In genomic region chr6:104955927-104956662, GRCh38 we compare ENCODE assay signal across 15 cellular contexts. TPM values are rescaled to one million over a fixed set of nuclear protein-coding genes. Genes with fewer than 3 reads are reported as not detected.
DNase-seq lines count a peak whose midpoint lies in the region; ATAC-seq, FAIRE-seq and TF ChIP-seq lines count a peak whose summit lies in the region.
"Had no signal": no experiment of that assay in that cellular context is flagged by ENCODE, and none has a peak within 500 bp of the region (broad histone marks: within the 10 kb centered on the region; RNA-seq: fewer than 3 reads in every experiment).

No MANE protein-coding gene starts in this region.

- DNase-seq in HT1080 (ENCODE audit: low read depth) (peak; percentile 59), NCI-H748 treated with DMSO at 0.1 percent for 48 hours (lab: John Stamatoyannopoulos, UW) (peak; percentile 70), H1 (ENCODE audit: low read depth in 1 of 2, low spot score in 2 of 2) (peak; percentile 72 to 79), GM20000 (ENCODE audit: low spot score) (no peak), gastrocnemius medialis (no peak)
- DNase-seq: CD8-positive, alpha-beta T cell; dermis blood vessel endothelial cell; NCI-H524; T-helper 17 cell had no signal

- peak; percentile 83 for FAIRE-seq in H1 (lab: Jason Lieb, UNC)

- H3K4me1 ChIP-seq in H1 (replicated peaks in 1 of 4; ENCODE audit: control insufficient read depth in 3 of 4, insufficient read depth in 4 of 4, low read length in 3 of 4) (peaks cover 2 to 7% (median 5%) of the 10 kb centered on the region in 4 experiments; a peak in 4 of 7 replicates), neuron (ENCODE audit: insufficient read depth, low read length) (peaks cover 49% of the 10 kb centered on the region), gastrocnemius medialis (no peaks in the 10 kb centered on the region)

- H3K9me3 ChIP-seq in H1 (ENCODE audit: insufficient read depth in 2 of 2, low read depth in 1 of 2, low read length in 1 of 2): no peaks in the 10 kb centered on the region
- no peaks in the 10 kb centered on the region for H3K9me3 ChIP-seq in neuron (ENCODE audit: low read length)
- H3K9me3 ChIP-seq in gastrocnemius medialis: no peaks in the 10 kb centered on the region

- in situ Hi-C loops in gastrocnemius medialis (cut with MboI; ENCODE audit: low sequenced_read_pairs in 4 of 4): no loop called here

- H3K4ac ChIP-seq in H1 (replicated peaks; ENCODE audit: insufficient read length, low read depth, low read length): no peak overlapping the region

- H3K79me1 ChIP-seq in H1 (ENCODE audit: low read depth, low read length): no peaks in the 10 kb centered on the region

- peak overlapping the region; percentile 98 for H4K91ac ChIP-seq in H1 (replicated peaks; ENCODE audit: insufficient read length, low read length)

- H2BK5ac ChIP-seq in H1 (ENCODE audit: low read depth, low read length): peak overlapping the region; percentile 99

- ATAC-seq in HG02798 (IDR thresholded peaks at IDR 0.05; ENCODE audit: poor library complexity, unreplicated experiment) (no peak), gastrocnemius medialis (no peak), GM18868 (IDR thresholded peaks at IDR 0.05; ENCODE audit: unreplicated experiment) (no peak)
- ATAC-seq: CD8-positive, alpha-beta T cell; HCT116; T-helper 17 cell had no signal

- peaks cover 3 to 35% of the 10 kb centered on the region in 2 experiments; a peak in 3 of 4 replicates for H3K79me2 ChIP-seq in H1 (ENCODE audit: control insufficient read depth in 1 of 2, insufficient read depth in 2 of 2, low read length in 2 of 2)

- POLR2A ChIA-PET in H1 (lab: Charles Lee; ENCODE audit: partially characterized antibody): interaction anchor here (0.7 to 10.2 kb wide), 25 partner anchors 11 to 144 kb away, joined by 3 to 251 read pairs (median 10); no protein-coding TSS in a partner anchor

- WGBS in H1 (ENCODE audit: extremely low coverage in 1 of 2, insufficient coverage in 1 of 2, insufficient read length in 1 of 2, insufficient replicate concordance in 2 of 2, low coverage in 1 of 2, low lambda C conversion rate in 2 of 2, missing lambda C conversion rate in 1 of 2), 2 experiments: 3% methylated on average over 14 of the region's 14 CpGs; no CpG with 5 or more reads in 1 of the 2 experiments

- peak overlapping the region; percentile 78 to 89 for H3K4me2 ChIP-seq in H1 (ENCODE audit: insufficient read depth in 1 of 2, low read depth in 2 of 2, low read length in 2 of 2)

- no peaks in the 10 kb centered on the region for H3K27me3 ChIP-seq in H1 (replicated peaks in 1 of 4; ENCODE audit: control insufficient read depth in 3 of 4, extremely low read depth in 1 of 4, insufficient read depth in 3 of 4, low read length in 3 of 4)
- no peaks in the 10 kb centered on the region for H3K27me3 ChIP-seq in neuron (ENCODE audit: insufficient read depth, low read length)
- H3K27me3 ChIP-seq in gastrocnemius medialis: peaks cover 77 to 91% (median 85%) of the 10 kb centered on the region in 3 donors

- no peak overlapping the region for H3K23ac ChIP-seq in H1 (ENCODE audit: insufficient read length)

- no peak overlapping the region for H4K8ac ChIP-seq in H1 (ENCODE audit: extremely low read depth, insufficient read depth, low read length)

- CTCF ChIA-PET in H1 (lab: Charles Lee; ENCODE audit: partially characterized antibody): interaction anchor here (0.8 to 1.7 kb wide), 9 partner anchors 8 to 121 kb away, joined by 3 to 8 read pairs (median 4); partner anchors contain the start of gene HACE1

- peak overlapping the region; percentile 59 to 97 (median 87) for H3K9ac ChIP-seq in H1 (replicated peaks in 1 of 4; ENCODE audit: extremely low read depth in 1 of 4, low read depth in 3 of 4, low read length in 3 of 4)

- H3K23me2 ChIP-seq in H1 (ENCODE audit: low read depth, low read length): peaks cover 9% of the 10 kb centered on the region

- H4K20me1 ChIP-seq in H1 (replicated peaks in 1 of 2; ENCODE audit: control insufficient read depth in 1 of 2, insufficient read depth in 2 of 2, low read length in 2 of 2): no peaks in the 10 kb centered on the region

- peak overlapping the region; percentile 88; the same call in 1 of the 2 replicates for H3K18ac ChIP-seq in H1 (ENCODE audit: extremely low read depth, low read length)

- TF ChIP-seq CTCF in H1 (IDR thresholded peaks at IDR 0.05; ENCODE audit: control extremely low read depth in 1 of 3, insufficient read depth in 1 of 3, low read depth in 1 of 3, low read length in 3 of 3): no peak
- no peak for TF ChIP-seq CTCF in GM20000 (IDR thresholded peaks at IDR 0.05; ENCODE audit: extremely low read depth, missing control alignments)
- TF ChIP-seq CTCF in gastrocnemius medialis (IDR thresholded peaks at IDR 0.05 in 4 of 5, conservative IDR thresholded peaks at IDR 0.05 in 1 of 5): no peak

- no peak overlapping the region; the same call in 1 of the 2 replicates for H2BK15ac ChIP-seq in H1 (ENCODE audit: low read length)

- H3K27ac ChIP-seq in H1 (ENCODE audit: low read depth, low read length): peak overlapping the region; percentile 98
- no peak overlapping the region for H3K27ac ChIP-seq in gastrocnemius medialis

- TF ChIP-seq EP300 in H1 (IDR thresholded peaks at IDR 0.05; ENCODE audit: borderline replicate concordance in 1 of 2, low read depth in 2 of 2, low read length in 2 of 2): peak in 1 of 2 experiments; percentile 86; a peak in 1 of 3 replicates

- intact Hi-C loops in gastrocnemius medialis (cut with DNase I; ENCODE audit: low total_unique reads): no loop called here

- H2BK12ac ChIP-seq in H1 (ENCODE audit: low read depth, low read length): peak overlapping the region; percentile 100; the same call in 1 of the 2 replicates

- peak overlapping the region; percentile 35 to 90 (median 38); a peak in 7 of 8 replicates for H3K4me3 ChIP-seq in H1 (ENCODE audit: extremely low read depth in 1 of 4, insufficient read depth in 2 of 4, low read depth in 3 of 4, low read length in 4 of 4)
- peak overlapping the region; percentile 100 for H3K4me3 ChIP-seq in neuron (ENCODE audit: low read length)
- no peak overlapping the region for H3K4me3 ChIP-seq in gastrocnemius medialis

- TF ChIP-seq POLR2A in H1 (IDR thresholded peaks at IDR 0.05; ENCODE audit: control extremely low read depth in 1 of 2, low read depth in 2 of 2, low read length in 2 of 2) (peak; percentile 80 to 81), gastrocnemius medialis (IDR thresholded peaks at IDR 0.05) (no peak)

- H2AK5ac ChIP-seq in H1 (ENCODE audit: low read depth, low read length): no peak overlapping the region; the same call in 1 of the 2 replicates

- H2BK120ac ChIP-seq in H1 (replicated peaks; ENCODE audit: low read depth, low read length): peak overlapping the region; percentile 100

- peak overlapping the region; percentile 71 for H3K56ac ChIP-seq in H1 (replicated peaks; ENCODE audit: insufficient read length, low read depth, low read length)

- H3K36me3 ChIP-seq in H1 (ENCODE audit: control insufficient read depth in 2 of 4, insufficient read depth in 4 of 4, low read length in 3 of 4) (peaks cover 0 to 20% (median 0%) of the 10 kb centered on the region in 4 experiments; a peak in 1 of 8 replicates), neuron (ENCODE audit: insufficient read depth, low read length) (no peaks in the 10 kb centered on the region), gastrocnemius medialis (no peaks in the 10 kb centered on the region)

- no peak overlapping the region for H3K14ac ChIP-seq in H1 (ENCODE audit: insufficient read length)

- no peak overlapping the region for H2AFZ ChIP-seq in H1 (ENCODE audit: low read length)
- no peak overlapping the region for H2AFZ ChIP-seq in neuron (ENCODE audit: low read depth, low read length)

- H2BK20ac ChIP-seq in H1 (ENCODE audit: low read length): peak overlapping the region; percentile 73; the same call in 1 of the 2 replicates

- TF ChIP-seq RAD21 in H1 (IDR thresholded peaks at IDR 0.05 in 1 of 2, conservative IDR thresholded peaks at IDR 0.05 in 1 of 2; ENCODE audit: low read depth in 2 of 2, low read length in 2 of 2): peak; percentile 39 to 44

- peak overlapping the region; percentile 99 for H4K5ac ChIP-seq in H1 (ENCODE audit: insufficient read length, low read depth, low read length)

TF ChIP-seq in H1, 55 proteins besides CTCF, POLR2A, EP300 and RAD21 (continues in another document):
- 0 out of 2 replicates have a peak, but pooled peaks have one; percentile 8 for TF ChIP-seq TEAD4 (IDR thresholded peaks at IDR 0.05; ENCODE audit: low read depth, low read length)
- TF ChIP-seq SUZ12 (IDR thresholded peaks at IDR 0.05; ENCODE audit: low read length): no peak
- TF ChIP-seq KDM5A (IDR thresholded peaks at IDR 0.05; ENCODE audit: low read length): no peak
- peak; percentile 16; the same call in 1 of the 2 replicates for TF ChIP-seq CEBPB (IDR thresholded peaks at IDR 0.05; ENCODE audit: low read depth, low read length)
- peak; percentile 89 for TF ChIP-seq GTF2F1 (IDR thresholded peaks at IDR 0.05; ENCODE audit: borderline replicate concordance, low read depth, low read length)
- TF ChIP-seq YY1 (IDR thresholded peaks at IDR 0.05; ENCODE audit: low read depth, low read length): peak; percentile 67; the same call in 1 of the 2 replicates
- TF ChIP-seq GABPA (IDR thresholded peaks at IDR 0.05; ENCODE audit: borderline replicate concordance, insufficient read depth, low read length): no peak
- TF ChIP-seq SP2 (IDR thresholded peaks at IDR 0.05; ENCODE audit: low read length): no peak

RNA-seq across cellular contexts. Expression of gene LIN28B, which starts 0.8 kb away (rescaled TPM):
- total RNA-seq in HT1080 (2014; rRNA removed; shearing (Covaris generic)): 2.3 and 2.5 TPM in 2 replicates
- 1.5 and 1.7 TPM in 2 replicates for polyA plus RNA-seq in HT1080 (2015; cell fraction: cytosol; rRNA removed)
- polyA plus RNA-seq in HT1080 (2015; cell fraction: nucleus; rRNA removed): 1.8 and 2.2 TPM in 2 replicates
- total RNA-seq in H1 (2021; fragmentation: NEBNext Ultra II Directional; extraction: Animal tissue kit (Norgen Biotek cat#: 25700)): 92.4 and 94.7 TPM in 2 replicates
- polyA plus RNA-seq in H1 (2011; rRNA removed): 14.2 and 27.4 TPM in 2 replicates
- 27.9 TPM for polyA plus RNA-seq in H1 (2011; cell fraction: cytosol; rRNA removed)
- 14.8 TPM for polyA plus RNA-seq in H1 (2011; cell fraction: nucleus; rRNA removed)
- 30.9 to 50.6 TPM (median 37.4 TPM) in 4 replicates for polyA plus RNA-seq in H1 (2012, experiment 1 of 2)
- 3.5 TPM for polyA plus RNA-seq in H1 (2012, experiment 2 of 2)
- polyA plus RNA-seq in H1 (2013, experiment 1 of 2): 47.8 TPM
- polyA plus RNA-seq in H1 (2013, experiment 2 of 2): 45.4 TPM
- polyA minus RNA-seq in H1 (2011; rRNA and poly(A)+ RNA removed): 53.3 and 71.1 TPM in 2 replicates
- 44.4 TPM for polyA minus RNA-seq in H1 (2011; cell fraction: cytosol; rRNA and poly(A)+ RNA removed)
- polyA minus RNA-seq in H1 (2011; cell fraction: nucleus; rRNA and poly(A)+ RNA removed): 56.2 TPM
- not detected for total RNA-seq in gastrocnemius medialis
- total RNA-seq: CD8-positive, alpha-beta T cell; dermis blood vessel endothelial cell; renal cortical epithelial cell; T-helper 17 cell had no signal
- polyA plus RNA-seq: adipose tissue had no signal

Comparison
In these comparisons a context has a peak if more than half of its experiments do, and no peak if none do; other contexts are left out.
1. DNase-seq: peak in HT1080 (single experiment), NCI-H748 treated with DMSO at 0.1 percent for 48 hours (single experiment) and H1 (2 of 2); none in GM20000 (single experiment) and gastrocnemius medialis (0 of 2).
2. H3K4me3 ChIP-seq: peak in H1 (4 of 4) and neuron (single experiment); none in gastrocnemius medialis (0 of 4).
3. POLR2A ChIP-seq: peak in H1 (2 of 2); none in gastrocnemius medialis (0 of 2).
4. RNA of gene LIN28B, which starts 0.8 kb away (total RNA-seq): 92.4 to 94.7 TPM in H1; 2.3 to 2.5 TPM in HT1080 and not detected in gastrocnemius medialis; every median in the first group is over 10 times any median in the second.